Comparison of ENCODE assay signal across 21 cellular contexts in genomic region chr1:234681990-234682389, GRCh38.
DNase-seq lines count a peak whose midpoint lies in the region; FAIRE-seq and TF ChIP-seq lines count a peak whose summit lies in the region.
"Had no signal": no experiment of that assay in that cellular context is flagged by ENCODE, and none has a peak within 500 bp of the region (broad histone marks: within the 10 kb centered on the region; RNA-seq: fewer than 3 reads in every experiment).

No MANE protein-coding gene starts in this region.

- FAIRE-seq in bronchial epithelial cell (lab: Jason Lieb, UNC): peak; percentile 97
- FAIRE-seq: A549, GM12892, GM19239 had no signal

- H3K9me3 ChIP-seq in HEK293 (ENCODE audit: control insufficient read depth, insufficient read depth, low read depth, low read length) (no peaks in the 10 kb centered on the region), neuronal stem cell (replicated peaks in 1 of 2; ENCODE audit: control insufficient read depth in 2 of 2, insufficient read depth in 1 of 2, low read depth in 1 of 2, low read length in 2 of 2) (peaks cover 0 to 7% of the 10 kb centered on the region in 2 donors)

- H2BK5ac ChIP-seq in neuronal stem cell (ENCODE audit: low read length): no peak overlapping the region

- no peaks in the 10 kb centered on the region for H3K9me3 Mint-ChIP-seq in endothelial cell (ENCODE audit: unreplicated experiment)

- H3K36me3 ChIP-seq in HEK293 (ENCODE audit: control insufficient read depth in 2 of 2, insufficient read depth in 1 of 2, low read length in 2 of 2) (no peaks in the 10 kb centered on the region), bronchial epithelial cell (ENCODE audit: control insufficient read depth, insufficient read depth, low read length) (no peaks in the 10 kb centered on the region), neuronal stem cell (replicated peaks in 1 of 2; ENCODE audit: control insufficient read depth in 2 of 2, insufficient read depth in 2 of 2, low read length in 2 of 2) (no peaks in the 10 kb centered on the region)

- no peak overlapping the region for H2AK5ac ChIP-seq in neuronal stem cell (ENCODE audit: low read depth, low read length)

- H3K9ac ChIP-seq in neuronal stem cell (ENCODE audit: low read depth, low read length, poor library complexity): no peak overlapping the region
- H3K9ac ChIP-seq: GM23248 had no signal

- DNase-seq in NCI-H226 (peak; percentile 1), bronchial epithelial cell (ENCODE audit: low read depth) (no peak), neuronal stem cell (ENCODE audit: low spot score) (no peak), NCI-H510A treated with DMSO at 0.1 percent for 48 hours (lab: John Stamatoyannopoulos, UW) (no peak), endothelial cell (ENCODE audit: low spot score) (no peak), HT-29 (ENCODE audit: low spot score) (no peak)
- no peak for DNase-seq in activated CD4-positive, alpha-beta T cell treated with anti-CD3 and anti-CD28 coated beads, Interleukin-2, amount 50 U/mL, for 4 hours
- DNase-seq: 8988T; C1 segment of cervical spinal cord; Calu3; CD4-positive, alpha-beta memory T cell; COR-L47; DMS53; DND-41; GM23248; H9; HFFc6 had no signal

- H3K18ac ChIP-seq in neuronal stem cell (ENCODE audit: low read length): peak overlapping the region; percentile 57

- H3K14ac ChIP-seq in neuronal stem cell (ENCODE audit: low read length): no peak overlapping the region

- H3K27ac ChIP-seq in HEK293 (ENCODE audit: extremely low read depth, low read depth, low read length): no peak overlapping the region
- no peak overlapping the region for H3K27ac ChIP-seq in neuronal stem cell (replicated peaks; ENCODE audit: low read length)
- H3K27ac ChIP-seq: GM23248 had no signal

- no peak overlapping the region for H2BK15ac ChIP-seq in neuronal stem cell (ENCODE audit: low read length)

- no peak overlapping the region for H3K23ac ChIP-seq in neuronal stem cell (ENCODE audit: low read depth, low read length, poor library complexity)

- H2BK12ac ChIP-seq in neuronal stem cell (ENCODE audit: low read length): no peak overlapping the region

- no peak overlapping the region for H2AFZ ChIP-seq in neuronal stem cell (ENCODE audit: low read length)
- H2AFZ ChIP-seq: GM23248 had no signal

- no peak overlapping the region for H4K91ac ChIP-seq in neuronal stem cell (ENCODE audit: low read depth, low read length, poor library complexity)

- H3K4me1 Mint-ChIP-seq in endothelial cell (ENCODE audit: unreplicated experiment): no peaks in the 10 kb centered on the region
- H3K4me1 Mint-ChIP-seq: CD4-positive, alpha-beta memory T cell had no signal

- no peaks in the 10 kb centered on the region for H3K79me1 ChIP-seq in neuronal stem cell (ENCODE audit: low read depth, low read length)

- H4K8ac ChIP-seq in neuronal stem cell (ENCODE audit: low read depth, low read length): no peak overlapping the region

- H3K27ac Mint-ChIP-seq in endothelial cell (ENCODE audit: unreplicated experiment): no peak overlapping the region
- H3K27ac Mint-ChIP-seq: CD4-positive, alpha-beta memory T cell; H9; HFFc6 had no signal

- CTCF ChIA-PET in HEK293 (lab: Yijun Ruan, JAX): interaction anchor here (0.6 kb wide), 1 partner anchor 31 kb away, joined by 3 read pairs; no protein-coding TSS in a partner anchor

- H2BK120ac ChIP-seq in neuronal stem cell (ENCODE audit: low read depth, low read length): no peak overlapping the region

- TF ChIP-seq CTCF in HEK293 (tag by site-specific recombination; IDR thresholded peaks at IDR 0.05) (no peak), bronchial epithelial cell (IDR thresholded peaks at IDR 0.05; ENCODE audit: insufficient read depth, low read length, severe bottlenecking) (no peak), endothelial cell (IDR thresholded peaks at IDR 0.05; ENCODE audit: unreplicated experiment) (no peak)

- H3K27me3 Mint-ChIP-seq in endothelial cell (ENCODE audit: unreplicated experiment): no peaks in the 10 kb centered on the region
- H3K27me3 Mint-ChIP-seq: CD4-positive, alpha-beta memory T cell had no signal

- no CpG with 5 or more reads among the region's 2 CpGs for WGBS in neuronal stem cell (ENCODE audit: extremely low coverage in 2 of 2, insufficient read length in 2 of 2, insufficient replicate concordance in 1 of 2), 2 donors

- H3K27me3 ChIP-seq in bronchial epithelial cell (ENCODE audit: control insufficient read depth, insufficient read depth, low read length) (no peaks in the 10 kb centered on the region), neuronal stem cell (ENCODE audit: control insufficient read depth in 3 of 3, insufficient read depth in 3 of 3, low read depth in 1 of 3, low read length in 3 of 3) (no peaks in the 10 kb centered on the region)

- no peak overlapping the region for H3K4me3 Mint-ChIP-seq in endothelial cell (ENCODE audit: unreplicated experiment)
- H3K4me3 Mint-ChIP-seq: CD4-positive, alpha-beta memory T cell; H9; HFFc6 had no signal

- H3K36me3 Mint-ChIP-seq in endothelial cell (ENCODE audit: low read depth, unreplicated experiment): peaks cover 4% of the 10 kb centered on the region

- no peak overlapping the region for H3K4ac ChIP-seq in neuronal stem cell (ENCODE audit: low read length)

- no peak overlapping the region for H3K4me3 ChIP-seq in HEK293 (ENCODE audit: low read depth, low read length)
- H3K4me3 ChIP-seq in bronchial epithelial cell (ENCODE audit: low read depth, low read length): no peak overlapping the region
- no peak overlapping the region for H3K4me3 ChIP-seq in neuronal stem cell (ENCODE audit: low read length in 2 of 2)
- H3K4me3 ChIP-seq: A549, GM23248 had no signal

- POLR2A ChIA-PET in HEK293 (lab: Yijun Ruan, JAX): no interaction called here

- no peak overlapping the region for H3K4me2 ChIP-seq in neuronal stem cell (ENCODE audit: insufficient read depth, low read length, poor library complexity, severe bottlenecking)
- H3K4me2 ChIP-seq: A549 had no signal

- H3K4me1 ChIP-seq in HEK293 (ENCODE audit: control insufficient read depth, insufficient read depth, low read length) (no peaks in the 10 kb centered on the region), neuronal stem cell (ENCODE audit: control insufficient read depth in 2 of 2, insufficient read depth in 1 of 2, low read depth in 1 of 2, low read length in 2 of 2) (peaks cover 0 to 3% of the 10 kb centered on the region in 2 donors)

TF ChIP-seq in HEK293, 187 proteins besides CTCF, POLR2A, EP300 and RAD21 (continues in another document):
- no peak for TF ChIP-seq EGR2 (tag by site-specific recombination; IDR thresholded peaks at IDR 0.05; ENCODE audit: low read depth)
- TF ChIP-seq ZNF23 (tag by site-specific recombination; IDR thresholded peaks at IDR 0.05; ENCODE audit: borderline replicate concordance): no peak
- no peak for TF ChIP-seq ZNF571 (tag by site-specific recombination; IDR thresholded peaks at IDR 0.05)
- TF ChIP-seq ZNF18 (tag by site-specific recombination; IDR thresholded peaks at IDR 0.05): no peak
- no peak for TF ChIP-seq ELK4 (IDR thresholded peaks at IDR 0.05; ENCODE audit: borderline replicate concordance, low read depth, low read length)
- no peak for TF ChIP-seq SALL2 (tag by site-specific recombination; IDR thresholded peaks at IDR 0.05; ENCODE audit: borderline replicate concordance)
- TF ChIP-seq ZNF624 (tag by site-specific recombination; IDR thresholded peaks at IDR 0.05): 0 out of 2 replicates have a peak, but pooled peaks have one; percentile 65
- 0 out of 2 replicates have a peak, but pooled peaks have one; percentile 18 for TF ChIP-seq ZBTB17 (tag by site-specific recombination; IDR thresholded peaks at IDR 0.05)
- no peak for TF ChIP-seq ZNF292 (tag by site-specific recombination; IDR thresholded peaks at IDR 0.05; ENCODE audit: borderline replicate concordance, low read depth)
- TF ChIP-seq ZNF184 (tag by site-specific recombination; IDR thresholded peaks at IDR 0.05): no peak
- 0 out of 2 replicates have a peak, but pooled peaks have one; percentile 22 for TF ChIP-seq ZBTB21 (tag by site-specific recombination; IDR thresholded peaks at IDR 0.05)
- no peak for TF ChIP-seq ZNF48 (tag by site-specific recombination; IDR thresholded peaks at IDR 0.05)
